Comparison of ENCODE assay signal across 19 cellular contexts in genomic region chr5:69498384-69498783, GRCh38. TPM values are rescaled to one million over a fixed set of nuclear protein-coding genes. Genes with fewer than 3 reads are reported as not detected.
DNase-seq lines count a peak whose midpoint lies in the region; ATAC-seq, FAIRE-seq and TF ChIP-seq lines count a peak whose summit lies in the region.
"Had no signal": no experiment of that assay in that cellular context is flagged by ENCODE, and none has a peak within 500 bp of the region (broad histone marks: within the 10 kb centered on the region; RNA-seq: fewer than 3 reads in every experiment).

No MANE protein-coding gene starts in this region.

- TF ChIP-seq CTCF in astrocyte (IDR thresholded peaks at IDR 0.05; ENCODE audit: insufficient read depth, low read depth, low read length) (no peak), hepatocyte (IDR thresholded peaks at IDR 0.05; ENCODE audit: poor library complexity) (no peak)

- no peaks in the 10 kb centered on the region for H3K9me2 ChIP-seq in hepatocyte (replicated peaks; ENCODE audit: insufficient read depth)

- H3K4me3 Mint-ChIP-seq in astrocyte (ENCODE audit: unreplicated experiment) = no peak overlapping the region
- H3K4me3 Mint-ChIP-seq: CD14-positive monocyte, GM23338, HFFc6 had no signal

- H3K36me3 Mint-ChIP-seq in astrocyte (ENCODE audit: low read depth, unreplicated experiment) = no peaks in the 10 kb centered on the region
- H3K36me3 Mint-ChIP-seq: CD14-positive monocyte had no signal

- H3K4me2 ChIP-seq in astrocyte (ENCODE audit: low read length) (no peak overlapping the region), hepatocyte (no peak overlapping the region)
- H3K4me2 ChIP-seq: GM23338 had no signal

- H3K4me1 ChIP-seq in astrocyte (ENCODE audit: insufficient read depth, low read length) (peaks cover 20% of the 10 kb centered on the region), hepatocyte (ENCODE audit: insufficient read depth) (peaks cover 32% of the 10 kb centered on the region)

- H3K9me3 Mint-ChIP-seq in astrocyte (ENCODE audit: unreplicated experiment) = no peaks in the 10 kb centered on the region
- H3K9me3 Mint-ChIP-seq: GM23338, HFFc6 had no signal

- ATAC-seq in GM21723 (IDR thresholded peaks at IDR 0.05; ENCODE audit: unreplicated experiment) (no peak), GM21786 (IDR thresholded peaks at IDR 0.05; ENCODE audit: unreplicated experiment) (no peak), HG03280 (IDR thresholded peaks at IDR 0.05; ENCODE audit: unreplicated experiment) (no peak)
- ATAC-seq: GM23338 had no signal

- no peaks in the 10 kb centered on the region for H4K20me1 ChIP-seq in astrocyte (ENCODE audit: insufficient read depth, low read length)
- H4K20me1 ChIP-seq in hepatocyte (ENCODE audit: insufficient read depth, poor library complexity, severe bottlenecking) = no peaks in the 10 kb centered on the region

- H3K27ac ChIP-seq in astrocyte (ENCODE audit: low read depth, low read length) (no peak overlapping the region), hepatocyte (peak overlapping the region; percentile 87)

- H2AFZ ChIP-seq in astrocyte (ENCODE audit: low read depth, low read length) (no peak overlapping the region), hepatocyte (no peak overlapping the region)
- H2AFZ ChIP-seq: GM23338 had no signal

- H3K27ac Mint-ChIP-seq in astrocyte (ENCODE audit: unreplicated experiment) = no peak overlapping the region
- H3K27ac Mint-ChIP-seq: CD14-positive monocyte, GM23338, HFFc6 had no signal

- H3K36me3 ChIP-seq in astrocyte (ENCODE audit: insufficient read depth, low read length) (no peaks in the 10 kb centered on the region), hepatocyte (replicated peaks; ENCODE audit: insufficient read depth, low read depth) (no peaks in the 10 kb centered on the region)

- no peak for FAIRE-seq in astrocyte (lab: Jason Lieb, UNC)
- FAIRE-seq: G401.6 had no signal

- H3K79me2 ChIP-seq in astrocyte (ENCODE audit: insufficient read depth, low read length) (no peaks in the 10 kb centered on the region), hepatocyte (peaks cover 84% of the 10 kb centered on the region)

- H3K27me3 ChIP-seq in astrocyte (ENCODE audit: insufficient read depth, low read length) (no peaks in the 10 kb centered on the region), hepatocyte (peaks cover 4% of the 10 kb centered on the region)

- peaks cover 24% of the 10 kb centered on the region for H3K4me1 Mint-ChIP-seq in astrocyte (ENCODE audit: low read depth, unreplicated experiment)

- WGBS in hepatocyte (ENCODE audit: low lambda C conversion rate, missing lambda C conversion rate) = 86% methylated on average over 3 of the region's 3 CpGs

- H3K4me3 ChIP-seq in astrocyte (ENCODE audit: insufficient read depth, low read depth, low read length) = no peak overlapping the region
- no peak overlapping the region for H3K4me3 ChIP-seq in hepatocyte
- H3K4me3 ChIP-seq: GM23338 had no signal

- no peaks in the 10 kb centered on the region for H3K9me3 ChIP-seq in astrocyte (ENCODE audit: insufficient read depth, low read depth, low read length)
- H3K9me3 ChIP-seq in hepatocyte (ENCODE audit: low read depth) = no peaks in the 10 kb centered on the region

- DNase-seq in EH (ENCODE audit: low read depth) (peak; percentile 38), HT1080 (ENCODE audit: low read depth) (peak; percentile 33), astrocyte (ENCODE audit: low read depth) (peak; percentile 24), hepatocyte (ENCODE audit: low spot score) (no peak), NCI-H187 treated with DMSO at 0.1 percent for 48 hours (lab: John Stamatoyannopoulos, UW) (no peak)
- DNase-seq: DMS153; HFFc6; Karpas-422; MM.1S; NCI-H1092 treated with DMSO at 0.1 percent for 48 hours; NCI-H69; NK-92 treated with Interleukin-12 subunit alpha and Interleukin-12 subunit beta, amount 100 ng/mL, for 24 hours; OCI-M1 had no signal

- H3K9ac ChIP-seq in astrocyte (ENCODE audit: low read length) = no peak overlapping the region

- no peaks in the 10 kb centered on the region for H3K27me3 Mint-ChIP-seq in astrocyte (ENCODE audit: low read depth, unreplicated experiment)

RNA-seq across cellular contexts. Expression of gene OCLN, which starts 5.8 kb away (rescaled TPM):
- total RNA-seq in HT1080 (2014; rRNA removed; shearing (Covaris generic)) = 3.9 and 4.0 TPM in 2 replicates
- 2.2 and 2.3 TPM in 2 replicates for polyA plus RNA-seq in HT1080 (2015; cell fraction: cytosol; rRNA removed)
- polyA plus RNA-seq in HT1080 (2015; cell fraction: nucleus; rRNA removed) = 2.9 and 3.0 TPM in 2 replicates
- total RNA-seq in astrocyte (12.1 and 15.3 TPM in 2 replicates), hepatocyte (119 and 140 TPM in 2 replicates)
- polyA plus RNA-seq in hepatocyte = 49.6 and 72.7 TPM in 2 replicates

Comparison
In these comparisons a context has a peak if more than half of its experiments do, and no peak if none do; other contexts are left out.
1. DNase-seq: peak in EH (single experiment), HT1080 (single experiment) and astrocyte (single experiment); none in hepatocyte (single experiment) and NCI-H187 treated with DMSO at 0.1 percent for 48 hours (single experiment).